18 cellular contexts compared by ENCODE assay signal in the genomic region with DNA sequence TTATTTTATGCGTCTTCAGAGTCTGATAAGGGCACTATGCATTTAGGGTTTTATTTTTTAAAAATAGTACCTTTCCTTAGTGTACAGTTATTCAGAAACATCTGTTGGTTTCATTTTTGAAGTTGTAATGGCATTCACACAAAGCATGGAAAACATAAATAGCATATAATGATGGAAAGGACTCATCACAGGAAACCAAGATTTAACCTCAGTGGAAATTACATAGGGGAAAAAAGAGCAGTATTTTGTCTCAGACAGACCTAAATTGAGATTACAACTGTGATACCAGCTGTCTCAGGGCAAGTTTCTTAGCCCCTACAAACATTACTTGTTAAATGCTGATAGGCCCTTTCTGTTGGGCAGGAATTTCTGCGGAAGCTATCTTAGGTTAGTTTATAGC. TPM values are rescaled to one million over a fixed set of nuclear protein-coding genes. Genes with fewer than 3 reads are reported as not detected.
DNase-seq lines count a peak whose midpoint lies in the region; ATAC-seq, FAIRE-seq and TF ChIP-seq lines count a peak whose summit lies in the region.
"Had no signal": no experiment of that assay in that cellular context is flagged by ENCODE, and none has a peak within 500 bp of the region (broad histone marks: within the 10 kb centered on the region; RNA-seq: fewer than 3 reads in every experiment).

No MANE protein-coding gene starts in this region.

- intact Hi-C loops in activated CD8-positive, alpha-beta T cell treated with anti-CD3 and anti-CD28 coated beads for 36 hours (cut with micrococcal nuclease): no loop called here
- intact Hi-C loops in lower leg skin (cut with DNase I; ENCODE audit: low total_unique reads): no loop called here

- DNase-seq in GM10248 (ENCODE audit: extremely low spot score): peak; percentile 11
- DNase-seq in activated CD8-positive, alpha-beta T cell treated with anti-CD3 and anti-CD28 coated beads for 36 hours: peak; percentile 14
- no peak for DNase-seq in GM12892 (ENCODE audit: insufficient read length)
- no peak for DNase-seq in SKM-1 (lab: John Stamatoyannopoulos, UW; ENCODE audit: unreplicated experiment)
- DNase-seq in lower leg skin (ENCODE audit: low spot score in 2 of 2): no peak
- DNase-seq in H4 (ENCODE audit: low spot score): no peak
- DNase-seq: activated CD4-positive, CD25-positive, alpha-beta regulatory T cell; activated gamma-delta T cell treated with Interleukin-2 at 50 U/mL for 16 hours; effector memory CD4-positive, alpha-beta T cell; NCI-H1694 treated with DMSO at 0.1 percent for 48 hours; NCI-H510A treated with DMSO at 0.1 percent for 48 hours; PC-3; stomach had no signal

- peaks cover 37% of the 10 kb centered on the region for H3K4me1 Mint-ChIP-seq in activated CD8-positive, alpha-beta T cell treated with anti-CD3 and anti-CD28 coated beads for 36 hours (ENCODE audit: low read depth)

- no peaks in the 10 kb centered on the region for H3K9me3 Mint-ChIP-seq in activated CD8-positive, alpha-beta T cell treated with anti-CD3 and anti-CD28 coated beads for 36 hours
- H3K9me3 Mint-ChIP-seq: nephron had no signal

- H3K36me3 Mint-ChIP-seq in activated CD8-positive, alpha-beta T cell treated with anti-CD3 and anti-CD28 coated beads for 36 hours (ENCODE audit: low read depth): no peaks in the 10 kb centered on the region

- peak overlapping the region; percentile 19 for H3K4me3 Mint-ChIP-seq in activated CD8-positive, alpha-beta T cell treated with anti-CD3 and anti-CD28 coated beads for 36 hours
- H3K4me3 Mint-ChIP-seq: nephron had no signal

- no peak overlapping the region for H3K4me3 ChIP-seq in lower leg skin (ENCODE audit: low read depth, poor library complexity, severe bottlenecking)
- H3K4me3 ChIP-seq: breast epithelium, stomach, vagina had no signal

- no peak for FAIRE-seq in GM12892 (lab: Jason Lieb, UNC)

- TF ChIP-seq CTCF in GM10248 (IDR thresholded peaks at IDR 0.05; ENCODE audit: control extremely low read depth, extremely low read depth, low read depth, missing control alignments) (no peak), lower leg skin (IDR thresholded peaks at IDR 0.05) (no peak)
- TF ChIP-seq CTCF in activated CD8-positive, alpha-beta T cell treated with anti-CD3 and anti-CD28 coated beads for 36 hours (IDR thresholded peaks at IDR 0.05): no peak

- CTCF ChIA-PET in GM10248 (lab: Yijun Ruan, JAX): interaction anchor here (0.9 to 1.5 kb wide), 3 partner anchors 10 to 50 kb away, joined by 3 to 7 read pairs (median 3); no protein-coding TSS in a partner anchor
- CTCF ChIA-PET in activated CD8-positive, alpha-beta T cell treated with anti-CD3 and anti-CD28 coated beads for 36 hours (lab: Charles Lee): interaction anchor here (1.4 kb wide), 1 partner anchor 12 kb away, joined by 5 read pairs; no protein-coding TSS in a partner anchor

- H3K27me3 Mint-ChIP-seq in activated CD8-positive, alpha-beta T cell treated with anti-CD3 and anti-CD28 coated beads for 36 hours: peaks cover 3% of the 10 kb centered on the region

- WGBS in lower leg skin, 2 donors: 85 to 89% methylated on average over 2 of the region's 2 CpGs

- ATAC-seq in GM18870 (IDR thresholded peaks at IDR 0.05; ENCODE audit: unreplicated experiment) (peak; percentile 62), HG02852 (IDR thresholded peaks at IDR 0.05; ENCODE audit: unreplicated experiment) (peak; percentile 55)
- ATAC-seq in activated CD8-positive, alpha-beta T cell treated with anti-CD3 and anti-CD28 coated beads for 36 hours: peak; percentile 89
- ATAC-seq: PC-3 had no signal

- POLR2A ChIA-PET in GM10248 (lab: Yijun Ruan, JAX): no interaction called here
- POLR2A ChIA-PET in activated CD8-positive, alpha-beta T cell treated with anti-CD3 and anti-CD28 coated beads for 36 hours (lab: Charles Lee): no interaction called here

- peak overlapping the region; percentile 95 for H3K27ac Mint-ChIP-seq in activated CD8-positive, alpha-beta T cell treated with anti-CD3 and anti-CD28 coated beads for 36 hours
- H3K27ac Mint-ChIP-seq: nephron had no signal

- TF ChIP-seq POLR2A in GM12892 (IDR thresholded peaks at IDR 0.05; ENCODE audit: low read depth, low read length) (no peak), lower leg skin (IDR thresholded peaks at IDR 0.05) (no peak)

RNA-seq across cellular contexts. Expression of a gene that starts 57.2 kb away (rescaled TPM):
- 10 to 100 TPM; 17.5 to 17.9 TPM for total RNA-seq in activated CD8-positive, alpha-beta T cell treated with anti-CD3 and anti-CD28 coated beads for 36 hours
- 15.2 TPM for polyA plus RNA-seq in GM12892 (2012; ENCODE audit: missing spikeins)
- 10 to 100 TPM in 2 of 4 donors, 1 to 10 TPM in 2; 8.3 to 12.9 (median 9.7) TPM for total RNA-seq in lower leg skin
- total RNA-seq in H4 (2014; rRNA removed; shearing (Covaris generic)): 1.6 and 5.1 TPM in 2 replicates

RNA-seq across cellular contexts. Expression of a gene that starts 57.6 kb away (rescaled TPM):
- 100 to 1,000 TPM in 1 of 2 experiments, 10 to 100 TPM in 1; 88.7 to 108 TPM for total RNA-seq in activated CD8-positive, alpha-beta T cell treated with anti-CD3 and anti-CD28 coated beads for 36 hours
- polyA plus RNA-seq in GM12892 (2012; ENCODE audit: missing spikeins): 25.0 TPM
- total RNA-seq in lower leg skin: 10 to 100 TPM; 20.6 to 31.3 (median 21.4) TPM
- 6.3 and 12.9 TPM in 2 replicates for total RNA-seq in H4 (2014; rRNA removed; shearing (Covaris generic))

Comparison
In these comparisons a context has a peak if more than half of its experiments do, and no peak if none do; other contexts are left out.
1. DNase-seq: peak in GM10248 (single experiment) and activated CD8-positive, alpha-beta T cell treated with anti-CD3 and anti-CD28 coated beads for 36 hours (single experiment); none in GM12892 (single experiment), SKM-1 (single experiment), lower leg skin (0 of 2) and H4 (single experiment).
2. Peak in every context shown above with its lines, with median percentiles within 50 percentile points of each other: ATAC-seq.